In genomic region chr2:230226090-230226551, GRCh38 we compare ENCODE assay signal across 9 cellular contexts. TPM values are rescaled to one million over a fixed set of nuclear protein-coding genes. Genes with fewer than 3 reads are reported as not detected.
DNase-seq lines count a peak whose midpoint lies in the region; ATAC-seq lines count a peak whose summit lies in the region.
"Had no signal": no experiment of that assay in that cellular context is flagged by ENCODE, and none has a peak within 500 bp of the region (broad histone marks: within the 10 kb centered on the region; RNA-seq: fewer than 3 reads in every experiment).

No MANE protein-coding gene starts in this region.

- peak overlapping the region; percentile 88 to 97 (median 90) for H3K4me3 Mint-ChIP-seq in CD4-positive, alpha-beta memory T cell
- H3K4me3 Mint-ChIP-seq in activated naive CD8-positive, alpha-beta T cell treated with anti-CD3 and anti-CD28 coated beads, Interleukin-2, amount 50 U/mL, for 24 hours = peak overlapping the region; percentile 92

- H3K4me1 ChIP-seq in CD4-positive, alpha-beta memory T cell (ENCODE audit: insufficient read depth, low read length) = peaks cover 61% of the 10 kb centered on the region

- peaks cover 15 to 29% of the 10 kb centered on the region in 2 donors for H3K36me3 Mint-ChIP-seq in CD4-positive, alpha-beta memory T cell
- H3K36me3 Mint-ChIP-seq in activated naive CD8-positive, alpha-beta T cell treated with anti-CD3 and anti-CD28 coated beads, Interleukin-2, amount 50 U/mL, for 24 hours (ENCODE audit: low read depth) = peaks cover 34% of the 10 kb centered on the region

- peak; percentile 23 to 55 (median 40) for DNase-seq in CD4-positive, alpha-beta memory T cell
- no peak for DNase-seq in activated naive CD8-positive, alpha-beta T cell treated with anti-CD3 and anti-CD28 coated beads, Interleukin-2, amount 50 U/mL, for 24 hours
- DNase-seq in cardiac septum (ENCODE audit: low spot score) (no peak), kidney glomerular epithelial cell (lab: John Stamatoyannopoulos, UW) (no peak), DMS53 (lab: John Stamatoyannopoulos, UW) (no peak), nucleus accumbens (lab: John Stamatoyannopoulos, UW) (no peak)

- POLR2A ChIA-PET in CD4-positive, alpha-beta memory T cell (lab: Charles Lee; ENCODE audit: partially characterized antibody) = interaction anchor here (0.7 to 4.9 kb wide), 17 partner anchors 9 to 488 kb away, joined by 3 to 29 read pairs (median 6); partner anchors contain the start of genes SP100 and SP140L

- peaks cover 0 to 15% (median 12%) of the 10 kb centered on the region in 8 donors for H3K9me3 Mint-ChIP-seq in CD4-positive, alpha-beta memory T cell
- H3K9me3 Mint-ChIP-seq in activated naive CD8-positive, alpha-beta T cell treated with anti-CD3 and anti-CD28 coated beads, Interleukin-2, amount 50 U/mL, for 24 hours = peaks cover 11% of the 10 kb centered on the region

- no peaks in the 10 kb centered on the region for H3K27me3 ChIP-seq in CD4-positive, alpha-beta memory T cell (ENCODE audit: insufficient read depth, low read length)
- H3K27me3 ChIP-seq: SJSA1 had no signal

- CTCF ChIA-PET in CD4-positive, alpha-beta memory T cell (lab: Charles Lee; ENCODE audit: partially characterized antibody) = interaction anchor here (0.7 kb wide), 1 partner anchor 24 kb away, joined by 3 read pairs; no protein-coding TSS in a partner anchor

- no peaks in the 10 kb centered on the region for H3K36me3 ChIP-seq in CD4-positive, alpha-beta memory T cell (ENCODE audit: insufficient read depth, low read length)
- H3K36me3 ChIP-seq: SJSA1 had no signal

- peak overlapping the region; percentile 79 for H3K27ac ChIP-seq in CD4-positive, alpha-beta memory T cell (ENCODE audit: low read depth, low read length)
- H3K27ac ChIP-seq: SJSA1 had no signal

- H3K27me3 Mint-ChIP-seq in CD4-positive, alpha-beta memory T cell = no peaks in the 10 kb centered on the region
- H3K27me3 Mint-ChIP-seq in activated naive CD8-positive, alpha-beta T cell treated with anti-CD3 and anti-CD28 coated beads, Interleukin-2, amount 50 U/mL, for 24 hours = no peaks in the 10 kb centered on the region

- H3K4me3 ChIP-seq in CD4-positive, alpha-beta memory T cell (ENCODE audit: low read length in 2 of 2) = peak overlapping the region; percentile 39 to 68
- H3K4me3 ChIP-seq: SJSA1 had no signal

- H3K4me1 Mint-ChIP-seq in CD4-positive, alpha-beta memory T cell = peaks cover 53 to 83% (median 61%) of the 10 kb centered on the region in 4 donors
- H3K4me1 Mint-ChIP-seq in activated naive CD8-positive, alpha-beta T cell treated with anti-CD3 and anti-CD28 coated beads, Interleukin-2, amount 50 U/mL, for 24 hours = peaks cover 80% of the 10 kb centered on the region

- peak; percentile 53 for ATAC-seq in GM19468 (IDR thresholded peaks at IDR 0.05; ENCODE audit: extremely low read depth, unreplicated experiment)
- peak; percentile 61 for ATAC-seq in HG03439 (IDR thresholded peaks at IDR 0.05; ENCODE audit: unreplicated experiment)
- ATAC-seq in activated naive CD8-positive, alpha-beta T cell treated with anti-CD3 and anti-CD28 coated beads, Interleukin-2, amount 50 U/mL, for 24 hours = peak; percentile 26

- H3K27ac Mint-ChIP-seq in CD4-positive, alpha-beta memory T cell = peak overlapping the region; percentile 96 to 99 (median 97)
- peak overlapping the region; percentile 98 for H3K27ac Mint-ChIP-seq in activated naive CD8-positive, alpha-beta T cell treated with anti-CD3 and anti-CD28 coated beads, Interleukin-2, amount 50 U/mL, for 24 hours

- intact Hi-C loops in CD4-positive, alpha-beta memory T cell (cut with micrococcal nuclease) = loop anchor here (1.0 to 5.0 kb wide), 6 partner anchors 8 to 831 kb away; partner anchors contain the start of genes CAB39, FBXO36, PSMD1 and SP100
- intact Hi-C loops in cardiac septum (cut with DNase I) = no loop called here

- peaks cover 0 to 9% of the 10 kb centered on the region in 2 donors for H3K9me3 ChIP-seq in CD4-positive, alpha-beta memory T cell (ENCODE audit: control insufficient read depth in 1 of 2, low read length in 2 of 2)
- H3K9me3 ChIP-seq: SJSA1 had no signal

RNA-seq across cellular contexts. Expression of gene SP140, which starts 0.6 kb away (rescaled TPM):
- total RNA-seq in CD4-positive, alpha-beta memory T cell = 10 to 100 TPM; 70.8 to 79.3 TPM
- polyA plus RNA-seq in CD4-positive, alpha-beta memory T cell = 10 to 100 TPM; 18.0 to 34.2 TPM
- total RNA-seq in cardiac septum = 0.57 TPM

RNA-seq across cellular contexts. Expression of gene SP110, which starts 6.3 kb away (rescaled TPM):
- total RNA-seq in CD4-positive, alpha-beta memory T cell = 100 to 1,000 TPM; 108 to 123 TPM
- polyA plus RNA-seq in CD4-positive, alpha-beta memory T cell = 10 to 100 TPM; 49.8 to 99.2 TPM
- 10.0 TPM for total RNA-seq in cardiac septum

Comparison
In these comparisons a context has a peak if more than half of its experiments do, and no peak if none do; other contexts are left out.
1. DNase-seq: peak in CD4-positive, alpha-beta memory T cell (5 of 5); none in activated naive CD8-positive, alpha-beta T cell treated with anti-CD3 and anti-CD28 coated beads, Interleukin-2, amount 50 U/mL, for 24 hours (single experiment), cardiac septum (single experiment), kidney glomerular epithelial cell (single experiment), DMS53 (single experiment) and nucleus accumbens (0 of 56).
2. RNA of gene SP140, which starts 0.6 kb away (total RNA-seq): 70.8 to 79.3 TPM in CD4-positive, alpha-beta memory T cell; 0.57 TPM in cardiac septum (single experiment); every median in the first group is over 10 times any median in the second.
3. Peak in every context shown above with its lines, with median percentiles within 50 percentile points of each other: ATAC-seq.